In the genomic region with DNA sequence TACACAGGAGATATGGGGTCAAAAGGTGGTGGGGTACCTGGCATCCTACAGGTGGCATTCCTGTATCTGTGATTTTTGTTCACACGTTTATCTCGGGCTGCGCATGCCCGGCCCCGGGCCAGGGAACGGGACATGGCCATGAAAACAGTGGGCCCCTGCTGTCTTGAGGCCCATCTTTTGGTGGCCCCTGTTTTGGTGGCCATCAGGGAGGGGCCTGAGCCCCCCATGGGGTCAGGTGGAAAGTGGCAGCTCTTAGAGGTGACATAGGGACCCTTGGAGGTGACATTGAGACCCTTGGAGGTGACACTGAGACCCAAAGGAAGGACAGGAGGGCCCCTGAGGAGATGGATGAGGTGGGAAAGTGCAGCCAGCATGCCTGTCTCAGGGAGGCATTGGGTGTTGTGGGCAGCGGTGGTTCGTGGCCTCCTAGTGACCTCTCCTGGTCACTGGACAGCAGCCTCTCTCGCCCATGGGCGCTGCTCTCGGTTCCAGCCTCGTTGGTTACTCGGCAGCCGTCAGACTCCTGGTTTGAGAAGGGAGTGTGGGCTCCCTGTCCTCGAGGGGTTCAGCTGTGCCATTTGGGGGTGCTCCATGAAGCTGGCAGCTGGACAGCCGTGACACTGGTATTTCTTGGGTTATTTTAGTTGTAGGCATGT, we compare ENCODE assay signal across 1 cellular context.
TF ChIP-seq lines count a peak whose summit lies in the region.

No MANE protein-coding gene starts in this region.

TF ChIP-seq in HepG2, 621 proteins besides CTCF, POLR2A, EP300 and RAD21 (continued from another document):
- TF ChIP-seq, protein P1, sequence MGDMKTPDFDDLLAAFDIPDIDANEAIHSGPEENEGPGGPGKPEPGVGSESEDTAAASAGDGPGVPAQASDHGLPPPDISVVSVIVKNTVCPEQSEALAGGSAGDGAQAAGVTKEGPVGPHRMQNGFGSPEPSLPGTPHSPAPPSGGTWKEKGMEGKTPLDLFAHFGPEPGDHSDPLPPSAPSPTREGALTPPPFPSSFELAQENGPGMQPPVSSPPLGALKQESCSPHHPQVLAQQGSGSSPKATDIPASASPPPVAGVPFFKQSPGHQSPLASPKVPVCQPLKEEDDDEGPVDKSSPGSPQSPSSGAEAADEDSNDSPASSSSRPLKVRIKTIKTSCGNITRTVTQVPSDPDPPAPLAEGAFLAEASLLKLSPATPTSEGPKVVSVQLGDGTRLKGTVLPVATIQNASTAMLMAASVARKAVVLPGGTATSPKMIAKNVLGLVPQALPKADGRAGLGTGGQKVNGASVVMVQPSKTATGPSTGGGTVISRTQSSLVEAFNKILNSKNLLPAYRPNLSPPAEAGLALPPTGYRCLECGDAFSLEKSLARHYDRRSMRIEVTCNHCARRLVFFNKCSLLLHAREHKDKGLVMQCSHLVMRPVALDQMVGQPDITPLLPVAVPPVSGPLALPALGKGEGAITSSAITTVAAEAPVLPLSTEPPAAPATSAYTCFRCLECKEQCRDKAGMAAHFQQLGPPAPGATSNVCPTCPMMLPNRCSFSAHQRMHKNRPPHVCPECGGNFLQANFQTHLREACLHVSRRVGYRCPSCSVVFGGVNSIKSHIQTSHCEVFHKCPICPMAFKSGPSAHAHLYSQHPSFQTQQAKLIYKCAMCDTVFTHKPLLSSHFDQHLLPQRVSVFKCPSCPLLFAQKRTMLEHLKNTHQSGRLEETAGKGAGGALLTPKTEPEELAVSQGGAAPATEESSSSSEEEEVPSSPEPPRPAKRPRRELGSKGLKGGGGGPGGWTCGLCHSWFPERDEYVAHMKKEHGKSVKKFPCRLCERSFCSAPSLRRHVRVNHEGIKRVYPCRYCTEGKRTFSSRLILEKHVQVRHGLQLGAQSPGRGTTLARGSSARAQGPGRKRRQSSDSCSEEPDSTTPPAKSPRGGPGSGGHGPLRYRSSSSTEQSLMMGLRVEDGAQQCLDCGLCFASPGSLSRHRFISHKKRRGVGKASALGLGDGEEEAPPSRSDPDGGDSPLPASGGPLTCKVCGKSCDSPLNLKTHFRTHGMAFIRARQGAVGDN (CRISPR knock-in tag; IDR thresholded peaks at IDR 0.05): peak; percentile 19; the same call in 1 of the 2 replicates
- TF ChIP-seq BRD4 (CRISPR knock-in tag; IDR thresholded peaks at IDR 0.05) (no peak), CENPX (CRISPR knock-in tag; IDR thresholded peaks at IDR 0.05) (no peak), ZBTB38 (CRISPR knock-in tag; IDR thresholded peaks at IDR 0.05) (peak; percentile 76), ZNF354B (CRISPR knock-in tag; IDR thresholded peaks at IDR 0.05) (no peak), HNRNPL (IDR thresholded peaks at IDR 0.05; ENCODE audit: low read depth, low read length) (0 out of 2 replicates have a peak, but pooled peaks have one; percentile 20), ELF3 (CRISPR knock-in tag; IDR thresholded peaks at IDR 0.05) (0 out of 2 replicates have a peak, but pooled peaks have one; percentile 16), STAG1 (CRISPR knock-in tag; IDR thresholded peaks at IDR 0.05) (peak; percentile 91), SUZ12 (IDR thresholded peaks at IDR 0.05; ENCODE audit: low read depth, low read length) (no peak), MYC (CRISPR knock-in tag; IDR thresholded peaks at IDR 0.05; ENCODE audit: borderline replicate concordance) (no peak), ZNF224 (CRISPR knock-in tag; IDR thresholded peaks at IDR 0.05) (no peak), ZNF605 (CRISPR knock-in tag; IDR thresholded peaks at IDR 0.05) (no peak)
- TF ChIP-seq, protein P2, sequence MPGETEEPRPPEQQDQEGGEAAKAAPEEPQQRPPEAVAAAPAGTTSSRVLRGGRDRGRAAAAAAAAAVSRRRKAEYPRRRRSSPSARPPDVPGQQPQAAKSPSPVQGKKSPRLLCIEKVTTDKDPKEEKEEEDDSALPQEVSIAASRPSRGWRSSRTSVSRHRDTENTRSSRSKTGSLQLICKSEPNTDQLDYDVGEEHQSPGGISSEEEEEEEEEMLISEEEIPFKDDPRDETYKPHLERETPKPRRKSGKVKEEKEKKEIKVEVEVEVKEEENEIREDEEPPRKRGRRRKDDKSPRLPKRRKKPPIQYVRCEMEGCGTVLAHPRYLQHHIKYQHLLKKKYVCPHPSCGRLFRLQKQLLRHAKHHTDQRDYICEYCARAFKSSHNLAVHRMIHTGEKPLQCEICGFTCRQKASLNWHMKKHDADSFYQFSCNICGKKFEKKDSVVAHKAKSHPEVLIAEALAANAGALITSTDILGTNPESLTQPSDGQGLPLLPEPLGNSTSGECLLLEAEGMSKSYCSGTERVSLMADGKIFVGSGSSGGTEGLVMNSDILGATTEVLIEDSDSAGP (CRISPR knock-in tag; IDR thresholded peaks at IDR 0.05; ENCODE audit: borderline replicate concordance): peak; percentile 29; the same call in 1 of the 2 replicates
- TF ChIP-seq, protein P3, sequence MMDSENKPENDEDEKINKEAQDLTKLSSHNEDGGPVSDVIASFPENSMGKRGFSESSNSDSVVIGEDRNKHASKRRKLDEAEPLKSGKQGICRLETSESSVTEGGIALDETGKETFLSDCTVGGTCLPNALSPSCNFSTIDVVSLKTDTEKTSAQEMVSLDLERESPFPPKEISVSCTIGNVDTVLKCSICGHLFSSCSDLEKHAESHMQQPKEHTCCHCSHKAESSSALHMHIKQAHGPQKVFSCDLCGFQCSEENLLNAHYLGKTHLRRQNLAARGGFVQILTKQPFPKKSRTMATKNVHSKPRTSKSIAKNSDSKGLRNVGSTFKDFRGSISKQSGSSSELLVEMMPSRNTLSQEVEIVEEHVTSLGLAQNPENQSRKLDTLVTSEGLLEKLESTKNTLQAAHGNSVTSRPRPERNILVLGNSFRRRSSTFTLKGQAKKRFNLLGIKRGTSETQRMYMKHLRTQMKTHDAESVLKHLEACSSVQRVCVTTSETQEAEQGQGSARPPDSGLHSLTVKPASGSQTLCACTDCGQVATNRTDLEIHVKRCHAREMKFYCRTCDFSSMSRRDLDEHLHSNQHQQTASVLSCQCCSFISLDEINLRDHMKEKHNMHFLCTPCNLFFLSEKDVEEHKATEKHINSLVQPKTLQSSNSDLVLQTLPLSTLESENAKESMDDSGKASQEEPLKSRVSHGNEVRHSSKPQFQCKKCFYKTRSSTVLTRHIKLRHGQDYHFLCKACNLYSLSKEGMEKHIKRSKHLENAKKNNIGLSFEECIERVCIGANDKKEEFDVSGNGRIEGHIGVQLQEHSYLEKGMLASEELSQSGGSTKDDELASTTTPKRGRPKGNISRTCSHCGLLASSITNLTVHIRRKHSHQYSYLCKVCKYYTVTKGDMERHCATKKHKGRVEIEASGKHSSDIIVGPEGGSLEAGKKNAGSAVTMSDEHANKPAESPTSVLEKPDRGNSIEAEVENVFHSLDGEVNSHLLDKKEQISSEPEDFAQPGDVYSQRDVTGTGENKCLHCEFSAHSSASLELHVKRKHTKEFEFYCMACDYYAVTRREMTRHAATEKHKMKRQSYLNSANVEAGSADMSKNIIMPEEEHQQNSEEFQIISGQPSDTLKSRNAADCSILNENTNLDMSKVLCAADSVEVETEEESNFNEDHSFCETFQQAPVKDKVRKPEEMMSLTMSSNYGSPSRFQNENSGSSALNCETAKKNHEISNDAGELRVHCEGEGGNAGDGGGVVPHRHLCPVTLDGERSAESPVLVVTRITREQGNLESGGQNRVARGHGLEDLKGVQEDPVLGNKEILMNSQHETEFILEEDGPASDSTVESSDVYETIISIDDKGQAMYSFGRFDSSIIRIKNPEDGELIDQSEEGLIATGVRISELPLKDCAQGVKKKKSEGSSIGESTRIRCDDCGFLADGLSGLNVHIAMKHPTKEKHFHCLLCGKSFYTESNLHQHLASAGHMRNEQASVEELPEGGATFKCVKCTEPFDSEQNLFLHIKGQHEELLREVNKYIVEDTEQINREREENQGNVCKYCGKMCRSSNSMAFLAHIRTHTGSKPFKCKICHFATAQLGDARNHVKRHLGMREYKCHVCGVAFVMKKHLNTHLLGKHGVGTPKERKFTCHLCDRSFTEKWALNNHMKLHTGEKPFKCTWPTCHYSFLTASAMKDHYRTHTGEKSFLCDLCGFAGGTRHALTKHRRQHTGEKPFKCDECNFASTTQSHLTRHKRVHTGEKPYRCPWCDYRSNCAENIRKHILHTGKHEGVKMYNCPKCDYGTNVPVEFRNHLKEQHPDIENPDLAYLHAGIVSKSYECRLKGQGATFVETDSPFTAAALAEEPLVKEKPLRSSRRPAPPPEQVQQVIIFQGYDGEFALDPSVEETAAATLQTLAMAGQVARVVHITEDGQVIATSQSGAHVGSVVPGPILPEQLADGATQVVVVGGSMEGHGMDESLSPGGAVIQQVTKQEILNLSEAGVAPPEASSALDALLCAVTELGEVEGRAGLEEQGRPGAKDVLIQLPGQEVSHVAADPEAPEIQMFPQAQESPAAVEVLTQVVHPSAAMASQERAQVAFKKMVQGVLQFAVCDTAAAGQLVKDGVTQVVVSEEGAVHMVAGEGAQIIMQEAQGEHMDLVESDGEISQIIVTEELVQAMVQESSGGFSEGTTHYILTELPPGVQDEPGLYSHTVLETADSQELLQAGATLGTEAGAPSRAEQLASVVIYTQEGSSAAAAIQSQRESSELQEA (CRISPR knock-in tag; IDR thresholded peaks at IDR 0.05; ENCODE audit: not compliant biosample characterization): no peak
- TF ChIP-seq, protein P4, sequence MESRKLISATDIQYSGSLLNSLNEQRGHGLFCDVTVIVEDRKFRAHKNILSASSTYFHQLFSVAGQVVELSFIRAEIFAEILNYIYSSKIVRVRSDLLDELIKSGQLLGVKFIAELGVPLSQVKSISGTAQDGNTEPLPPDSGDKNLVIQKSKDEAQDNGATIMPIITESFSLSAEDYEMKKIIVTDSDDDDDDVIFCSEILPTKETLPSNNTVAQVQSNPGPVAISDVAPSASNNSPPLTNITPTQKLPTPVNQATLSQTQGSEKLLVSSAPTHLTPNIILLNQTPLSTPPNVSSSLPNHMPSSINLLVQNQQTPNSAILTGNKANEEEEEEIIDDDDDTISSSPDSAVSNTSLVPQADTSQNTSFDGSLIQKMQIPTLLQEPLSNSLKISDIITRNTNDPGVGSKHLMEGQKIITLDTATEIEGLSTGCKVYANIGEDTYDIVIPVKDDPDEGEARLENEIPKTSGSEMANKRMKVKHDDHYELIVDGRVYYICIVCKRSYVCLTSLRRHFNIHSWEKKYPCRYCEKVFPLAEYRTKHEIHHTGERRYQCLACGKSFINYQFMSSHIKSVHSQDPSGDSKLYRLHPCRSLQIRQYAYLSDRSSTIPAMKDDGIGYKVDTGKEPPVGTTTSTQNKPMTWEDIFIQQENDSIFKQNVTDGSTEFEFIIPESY (CRISPR knock-in tag; IDR thresholded peaks at IDR 0.05): peak; percentile 86
- TF ChIP-seq, protein P5, sequence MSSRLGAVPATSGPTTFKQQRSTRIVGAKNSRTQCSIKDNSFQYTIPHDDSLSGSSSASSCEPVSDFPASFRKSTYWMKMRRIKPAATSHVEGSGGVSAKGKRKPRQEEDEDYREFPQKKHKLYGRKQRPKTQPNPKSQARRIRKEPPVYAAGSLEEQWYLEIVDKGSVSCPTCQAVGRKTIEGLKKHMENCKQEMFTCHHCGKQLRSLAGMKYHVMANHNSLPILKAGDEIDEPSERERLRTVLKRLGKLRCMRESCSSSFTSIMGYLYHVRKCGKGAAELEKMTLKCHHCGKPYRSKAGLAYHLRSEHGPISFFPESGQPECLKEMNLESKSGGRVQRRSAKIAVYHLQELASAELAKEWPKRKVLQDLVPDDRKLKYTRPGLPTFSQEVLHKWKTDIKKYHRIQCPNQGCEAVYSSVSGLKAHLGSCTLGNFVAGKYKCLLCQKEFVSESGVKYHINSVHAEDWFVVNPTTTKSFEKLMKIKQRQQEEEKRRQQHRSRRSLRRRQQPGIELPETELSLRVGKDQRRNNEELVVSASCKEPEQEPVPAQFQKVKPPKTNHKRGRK (CRISPR knock-in tag; IDR thresholded peaks at IDR 0.05): no peak
- TF ChIP-seq, protein P6, sequence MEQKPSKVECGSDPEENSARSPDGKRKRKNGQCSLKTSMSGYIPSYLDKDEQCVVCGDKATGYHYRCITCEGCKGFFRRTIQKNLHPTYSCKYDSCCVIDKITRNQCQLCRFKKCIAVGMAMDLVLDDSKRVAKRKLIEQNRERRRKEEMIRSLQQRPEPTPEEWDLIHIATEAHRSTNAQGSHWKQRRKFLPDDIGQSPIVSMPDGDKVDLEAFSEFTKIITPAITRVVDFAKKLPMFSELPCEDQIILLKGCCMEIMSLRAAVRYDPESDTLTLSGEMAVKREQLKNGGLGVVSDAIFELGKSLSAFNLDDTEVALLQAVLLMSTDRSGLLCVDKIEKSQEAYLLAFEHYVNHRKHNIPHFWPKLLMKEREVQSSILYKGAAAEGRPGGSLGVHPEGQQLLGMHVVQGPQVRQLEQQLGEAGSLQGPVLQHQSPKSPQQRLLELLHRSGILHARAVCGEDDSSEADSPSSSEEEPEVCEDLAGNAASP (CRISPR knock-in tag; IDR thresholded peaks at IDR 0.05; ENCODE audit: borderline replicate concordance): no peak
